In genomic region chr1:41432481-41433280, GRCh38 we compare ENCODE assay signal across 8 cellular contexts. TPM values are rescaled to one million over a fixed set of nuclear protein-coding genes. Genes with fewer than 3 reads are reported as not detected.
A peak's percentile ranks its signal among the peaks of the same experiment; 100 is the strongest.
DNase-seq lines count a peak whose midpoint lies in the region; ATAC-seq and TF ChIP-seq lines count a peak whose summit lies in the region.

No MANE protein-coding gene starts in this region.

- H3K27me3 Mint-ChIP-seq in osteocyte (ENCODE audit: unreplicated experiment): no peaks in the 10 kb centered on the region

- peak; percentile 97 for TF ChIP-seq CTCF in osteocyte (IDR thresholded peaks at IDR 0.05)
- peak; percentile 83 to 95 (median 87) for TF ChIP-seq CTCF in testis (IDR thresholded peaks at IDR 0.05)

- DNase-seq in GDM1 (lab: John Stamatoyannopoulos, UW): peak; percentile 74
- DNase-seq in KG1 (lab: John Stamatoyannopoulos, UW): peak; percentile 6
- DNase-seq in SK-MEL-5 (ENCODE audit: low read depth, low spot score): peak; percentile 83
- DNase-seq in activated gamma-delta T cell treated with anti-CD3 and anti-CD28 coated beads, Interleukin-2, amount 50 U/mL, for 16 hours (ENCODE audit: low read depth): peak; percentile 55
- peak; percentile 41 for DNase-seq in glomerular endothelial cell (ENCODE audit: extremely low read depth, low read depth, low spot score)
- DNase-seq in osteocyte (ENCODE audit: extremely low spot score, unreplicated experiment): peak; percentile 95
- DNase-seq in testis: peak; percentile 93

- intact Hi-C loops in testis (cut with DNase I; ENCODE audit: low total_unique reads): no loop called here

- no peak overlapping the region for H3K4me3 ChIP-seq in testis

- WGBS in testis, 2 donors: 27 to 28% methylated on average over 14 to 17 of the region's 17 CpGs

- peak overlapping the region; percentile 25 to 53 for H3K27ac ChIP-seq in testis

- H3K4me3 Mint-ChIP-seq in osteocyte (ENCODE audit: unreplicated experiment): no peak overlapping the region

- H3K36me3 Mint-ChIP-seq in osteocyte (ENCODE audit: unreplicated experiment): no peaks in the 10 kb centered on the region

- TF ChIP-seq POLR2A in testis (IDR thresholded peaks at IDR 0.05): no peak

- peak overlapping the region; percentile 87 for H3K27ac Mint-ChIP-seq in osteocyte (ENCODE audit: unreplicated experiment)

- H3K9me3 ChIP-seq in testis: no peaks in the 10 kb centered on the region

- H3K4me1 ChIP-seq in testis: peaks cover 20% of the 10 kb centered on the region

- in situ Hi-C loops in SK-MEL-5 (cut with HindIII; ENCODE audit: low pct_unique_long_range_greater_than_20kb, low sequenced_read_pairs): no loop called here

- no peaks in the 10 kb centered on the region for H3K27me3 ChIP-seq in testis

- H3K36me3 ChIP-seq in testis (ENCODE audit: low read depth, missing control alignments): no peaks in the 10 kb centered on the region

- H3K9me3 Mint-ChIP-seq in osteocyte (ENCODE audit: unreplicated experiment): no peaks in the 10 kb centered on the region

- ATAC-seq in GM21619 (IDR thresholded peaks at IDR 0.05; ENCODE audit: unreplicated experiment): no peak

- peaks cover 64% of the 10 kb centered on the region for H3K4me1 Mint-ChIP-seq in osteocyte (ENCODE audit: unreplicated experiment)

RNA-seq across cellular contexts. Expression of gene EDN2, which starts 51.8 kb away (rescaled TPM):
- total RNA-seq in SK-MEL-5 (2014; rRNA removed; shearing (Covaris generic)): not detected in 2 replicates
- polyA plus RNA-seq in SK-MEL-5 (2015; cell fraction: cytosol; rRNA removed): not detected in 2 replicates
- polyA plus RNA-seq in SK-MEL-5 (2015; cell fraction: nucleus; rRNA removed): not detected in 2 replicates
- total RNA-seq in glomerular endothelial cell (0.53 and 0.63 TPM in 2 replicates), osteocyte (not detected in 2 replicates), testis (not detected)
- polyA plus RNA-seq in testis (ENCODE audit: insufficient read depth, low read depth, low replicate concordance): not detected

Comparison
In these comparisons a context has a peak if more than half of its experiments do, and no peak if none do; other contexts are left out.
1. DNase-seq: peak in every context shown above with its lines; median percentile 95 in osteocyte; 93 in testis; 83 in SK-MEL-5; 74 in GDM1; 55 in activated gamma-delta T cell treated with anti-CD3 and anti-CD28 coated beads, Interleukin-2, amount 50 U/mL, for 16 hours; 41 in glomerular endothelial cell; 6 in KG1.